ENCODE assay signal across 16 cellular contexts in genomic region chr14:22488522-22489246, GRCh38.
DNase-seq lines count a peak whose midpoint lies in the region; ATAC-seq and TF ChIP-seq lines count a peak whose summit lies in the region.
"Had no signal": no experiment of that assay in that cellular context is flagged by ENCODE, and none has a peak within 500 bp of the region (broad histone marks: within the 10 kb centered on the region; RNA-seq: fewer than 3 reads in every experiment).

No MANE protein-coding gene starts in this region.

- TF ChIP-seq POLR2A in GM19099 (IDR thresholded peaks at IDR 0.05; ENCODE audit: extremely low read depth, insufficient read length, low read depth), result peak; percentile 6

- no peaks in the 10 kb centered on the region for H3K9me2 ChIP-seq in OCI-LY7 (ENCODE audit: insufficient read depth, low read length)

- peak overlapping the region; percentile 62; the same call in 1 of the 2 replicates for H2AFZ ChIP-seq in OCI-LY7 (ENCODE audit: low read length)

- peak overlapping the region; percentile 56 for H3K4me3 ChIP-seq in OCI-LY7 (ENCODE audit: low read depth, low read length, poor library complexity, severe bottlenecking)
- H3K4me3 ChIP-seq in mononuclear cell (ENCODE audit: low read length), result peak overlapping the region; percentile 12
- H3K4me3 ChIP-seq: SJSA1, upper lobe of right lung had no signal

- H3K9me3 ChIP-seq in OCI-LY7 (ENCODE audit: low read length) (no peaks in the 10 kb centered on the region), mononuclear cell (ENCODE audit: low read depth, low read length) (no peaks in the 10 kb centered on the region)
- H3K9me3 ChIP-seq: SJSA1, upper lobe of right lung had no signal

- H3K27me3 ChIP-seq in mononuclear cell (ENCODE audit: insufficient read depth, low read length), result no peaks in the 10 kb centered on the region
- H3K27me3 ChIP-seq: SJSA1, upper lobe of right lung had no signal

- CTCF ChIA-PET in OCI-LY7 (lab: Charles Lee; ENCODE audit: unreplicated experiment), result interaction anchor here (0.6 to 1.5 kb wide), 8 partner anchors 11 to 98 kb away, joined by 3 to 10 read pairs (median 4); no protein-coding TSS in a partner anchor

- H3K4me2 ChIP-seq in OCI-LY7 (ENCODE audit: low read length), result peak overlapping the region; percentile 69

- POLR2A ChIA-PET in OCI-LY7 (lab: Charles Lee), result interaction anchor here (0.6 to 3.3 kb wide), 12 partner anchors 11 to 1754 kb away, joined by 3 to 20 read pairs (median 4); partner anchors contain the start of gene HAUS4

- intact Hi-C loops in OCI-LY7 (cut with micrococcal nuclease; ENCODE audit: unreplicated experiment) (no loop called here), posterior cingulate gyrus (cut with DNase I) (no loop called here)

- H3K27ac ChIP-seq in OCI-LY7 (ENCODE audit: low read depth, low read length, poor library complexity, severe bottlenecking), result peak overlapping the region; percentile 68
- H3K27ac ChIP-seq: SJSA1, upper lobe of right lung had no signal

- peak; percentile 29 to 40 for ATAC-seq in activated CD4-positive, CD25-positive, alpha-beta regulatory T cell treated with anti-CD3 and anti-CD28 coated beads, Interleukin-2, amount 50 U/mL, for 24 hours
- ATAC-seq: upper lobe of right lung had no signal

- no peak for DNase-seq in activated CD4-positive, CD25-positive, alpha-beta regulatory T cell (lab: John Stamatoyannopoulos, UW)
- DNase-seq in OCI-LY7 (ENCODE audit: low spot score) (no peak), T1000 (lab: John Stamatoyannopoulos, UW) (no peak), NCI-H2171 (lab: John Stamatoyannopoulos, UW) (no peak), posterior cingulate gyrus (no peak)
- DNase-seq: amniotic stem cell, dermis blood vessel endothelial cell, DMS 273 treated with DMSO at 0.1 percent for 48 hours, islet precursor cell, NCI-H774, nephron progenitor cell, upper lobe of right lung had no signal

- no TSS peak for BruUV-seq in OCI-LY7 (replicated peaks; lab: Mats Ljungman, UMichigan)

- no peaks in the 10 kb centered on the region for H3K36me3 ChIP-seq in OCI-LY7 (ENCODE audit: insufficient read depth, low read length)
- H3K36me3 ChIP-seq: SJSA1, upper lobe of right lung had no signal

- no peaks in the 10 kb centered on the region for H4K20me1 ChIP-seq in OCI-LY7 (ENCODE audit: insufficient read depth, low read length)

- H3K4me1 ChIP-seq in OCI-LY7 (ENCODE audit: insufficient read depth, low read length, poor library complexity, severe bottlenecking), result peaks cover 98% of the 10 kb centered on the region
- peaks cover 21% of the 10 kb centered on the region for H3K4me1 ChIP-seq in mononuclear cell (ENCODE audit: insufficient read depth, low read length)
- H3K4me1 ChIP-seq: upper lobe of right lung had no signal

- no peaks in the 10 kb centered on the region for H3K79me2 ChIP-seq in OCI-LY7 (ENCODE audit: insufficient read depth, low read depth, low read length)

- no peak for TF ChIP-seq CTCF in OCI-LY7 (conservative IDR thresholded peaks at IDR 0.05; ENCODE audit: low read length)
